ENCODE assay signal across 23 cellular contexts in the genomic region with DNA sequence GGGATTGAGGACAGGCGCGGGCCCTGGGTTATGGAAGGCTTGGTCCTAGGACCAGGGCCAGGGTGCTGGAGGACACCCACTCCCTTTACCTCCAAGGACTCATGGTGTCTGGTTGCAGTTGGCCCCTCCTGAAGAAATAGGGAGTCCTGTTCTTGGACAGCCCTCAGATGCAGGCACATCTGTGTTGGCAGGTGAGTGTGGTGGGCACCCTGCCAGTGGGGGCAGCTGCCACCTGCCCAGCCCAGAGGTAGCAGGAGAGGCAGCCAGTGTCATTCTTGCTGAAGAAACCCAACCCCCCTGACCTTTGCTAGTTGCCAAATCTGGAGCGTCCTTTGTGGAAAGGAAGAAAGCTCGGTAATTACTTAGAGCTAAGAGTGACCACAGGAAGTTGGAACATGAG. TPM values are rescaled to one million over a fixed set of nuclear protein-coding genes. Genes with fewer than 3 reads are reported as not detected.
DNase-seq lines count a peak whose midpoint lies in the region; ATAC-seq and TF ChIP-seq lines count a peak whose summit lies in the region.
"Had no signal": no experiment of that assay in that cellular context is flagged by ENCODE, and none has a peak within 500 bp of the region (broad histone marks: within the 10 kb centered on the region; RNA-seq: fewer than 3 reads in every experiment).

No MANE protein-coding gene starts in this region.

- TF ChIP-seq CTCF in WTC11 (IDR thresholded peaks at IDR 0.05) (no peak), gastrocnemius medialis (IDR thresholded peaks at IDR 0.05 in 4 of 5, conservative IDR thresholded peaks at IDR 0.05 in 1 of 5) (no peak)

- no peak for TF ChIP-seq POLR2A in gastrocnemius medialis (IDR thresholded peaks at IDR 0.05)

- no peaks in the 10 kb centered on the region for H3K9me3 ChIP-seq in gastrocnemius medialis

- H3K4me3 Mint-ChIP-seq in WTC11: no peak overlapping the region

- H3K27ac Mint-ChIP-seq in WTC11: peak overlapping the region; percentile 82; the same call in 1 of the 2 replicates

- H3K4me1 ChIP-seq in gastrocnemius medialis: peaks cover 0 to 3% of the 10 kb centered on the region in 2 donors

- peak; percentile 18 for DNase-seq in DMS 273 treated with DMSO at 0.1 percent for 48 hours (lab: John Stamatoyannopoulos, UW)
- DNase-seq in NCI-H1105 treated with DMSO at 0.1 percent for 48 hours (lab: John Stamatoyannopoulos, UW): peak; percentile 84
- DNase-seq in WTC11 (ENCODE audit: low spot score): no peak
- peak; percentile 5 to 66 for DNase-seq in gastrocnemius medialis
- DNase-seq in NCI-H1092 treated with DMSO at 0.1 percent for 48 hours (lab: John Stamatoyannopoulos, UW): no peak
- DNase-seq in activated gamma-delta T cell treated with Interleukin-2 at 50 U/mL for 16 hours: no peak
- DNase-seq: Calu3, GOT3, MM.1S, NCI-H1436, NCI-H187, NCI-H2107, NCI-H446 treated with DMSO at 0.1 percent for 48 hours, NCI-H526, NCI-H82, SHP77 treated with DMSO at 0.1 percent for 48 hours, SW 1271 had no signal

- CTCF ChIA-PET in WTC11 (lab: Charles Lee): no interaction called here

- intact Hi-C loops in gastrocnemius medialis (cut with DNase I; ENCODE audit: low total_unique reads): no loop called here

- POLR2A ChIA-PET in WTC11 (lab: Charles Lee): no interaction called here

- no peaks in the 10 kb centered on the region for H3K27me3 ChIP-seq in gastrocnemius medialis

- no peak overlapping the region for H3K4me3 ChIP-seq in gastrocnemius medialis

- no peaks in the 10 kb centered on the region for H3K36me3 ChIP-seq in gastrocnemius medialis

- in situ Hi-C loops in gastrocnemius medialis (cut with MboI; ENCODE audit: low sequenced_read_pairs in 4 of 4): no loop called here

- no peaks in the 10 kb centered on the region for H3K27me3 Mint-ChIP-seq in WTC11 (ENCODE audit: low read depth)
- H3K27me3 Mint-ChIP-seq: IgD-negative memory B cell had no signal

- H3K9me3 Mint-ChIP-seq in WTC11: no peaks in the 10 kb centered on the region

- H3K36me3 Mint-ChIP-seq in WTC11: peaks cover 57% of the 10 kb centered on the region
- H3K36me3 Mint-ChIP-seq: IgD-negative memory B cell had no signal

- H3K27ac ChIP-seq in gastrocnemius medialis: peak overlapping the region in 2 of 4 donors; percentile 15 to 41
- H3K27ac ChIP-seq: KMS-11 had no signal

- ATAC-seq in WTC11 (no peak), gastrocnemius medialis (peak in 1 of 2 donors; percentile 70), SK-N-SH treated with all-trans-retinoic acid at 6 μM for 48 hours (no peak)
- ATAC-seq: HCT116, Panc1 had no signal

- H3K4me1 Mint-ChIP-seq in WTC11: peaks cover 33% of the 10 kb centered on the region
- H3K4me1 Mint-ChIP-seq: IgD-negative memory B cell had no signal

TF ChIP-seq in WTC11, 78 proteins besides CTCF, POLR2A, EP300 and RAD21:
- TF ChIP-seq, protein P1, sequence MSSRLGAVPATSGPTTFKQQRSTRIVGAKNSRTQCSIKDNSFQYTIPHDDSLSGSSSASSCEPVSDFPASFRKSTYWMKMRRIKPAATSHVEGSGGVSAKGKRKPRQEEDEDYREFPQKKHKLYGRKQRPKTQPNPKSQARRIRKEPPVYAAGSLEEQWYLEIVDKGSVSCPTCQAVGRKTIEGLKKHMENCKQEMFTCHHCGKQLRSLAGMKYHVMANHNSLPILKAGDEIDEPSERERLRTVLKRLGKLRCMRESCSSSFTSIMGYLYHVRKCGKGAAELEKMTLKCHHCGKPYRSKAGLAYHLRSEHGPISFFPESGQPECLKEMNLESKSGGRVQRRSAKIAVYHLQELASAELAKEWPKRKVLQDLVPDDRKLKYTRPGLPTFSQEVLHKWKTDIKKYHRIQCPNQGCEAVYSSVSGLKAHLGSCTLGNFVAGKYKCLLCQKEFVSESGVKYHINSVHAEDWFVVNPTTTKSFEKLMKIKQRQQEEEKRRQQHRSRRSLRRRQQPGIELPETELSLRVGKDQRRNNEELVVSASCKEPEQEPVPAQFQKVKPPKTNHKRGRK (CRISPR knock-in tag; IDR thresholded peaks at IDR 0.05; ENCODE audit: borderline replicate concordance): no peak
- no peak for TF ChIP-seq CREM (CRISPR knock-in tag; IDR thresholded peaks at IDR 0.05)
- TF ChIP-seq, protein P2, sequence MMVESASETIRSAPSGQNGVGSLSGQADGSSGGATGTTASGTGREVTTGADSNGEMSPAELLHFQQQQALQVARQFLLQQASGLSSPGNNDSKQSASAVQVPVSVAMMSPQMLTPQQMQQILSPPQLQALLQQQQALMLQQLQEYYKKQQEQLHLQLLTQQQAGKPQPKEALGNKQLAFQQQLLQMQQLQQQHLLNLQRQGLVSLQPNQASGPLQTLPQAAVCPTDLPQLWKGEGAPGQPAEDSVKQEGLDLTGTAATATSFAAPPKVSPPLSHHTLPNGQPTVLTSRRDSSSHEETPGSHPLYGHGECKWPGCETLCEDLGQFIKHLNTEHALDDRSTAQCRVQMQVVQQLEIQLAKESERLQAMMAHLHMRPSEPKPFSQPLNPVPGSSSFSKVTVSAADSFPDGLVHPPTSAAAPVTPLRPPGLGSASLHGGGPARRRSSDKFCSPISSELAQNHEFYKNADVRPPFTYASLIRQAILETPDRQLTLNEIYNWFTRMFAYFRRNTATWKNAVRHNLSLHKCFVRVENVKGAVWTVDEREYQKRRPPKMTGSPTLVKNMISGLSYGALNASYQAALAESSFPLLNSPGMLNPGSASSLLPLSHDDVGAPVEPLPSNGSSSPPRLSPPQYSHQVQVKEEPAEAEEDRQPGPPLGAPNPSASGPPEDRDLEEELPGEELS (CRISPR knock-in tag; IDR thresholded peaks at IDR 0.05): no peak
- no peak for TF ChIP-seq JUN (CRISPR knock-in tag; IDR thresholded peaks at IDR 0.05)
- TF ChIP-seq SP1 (CRISPR knock-in tag; conservative IDR thresholded peaks at IDR 0.05): no peak

TF ChIP-seq in SK-N-SH treated with all-trans-retinoic acid at 6 μM for 48 hours, 23 proteins besides CTCF, POLR2A, EP300 and RAD21:
- no peak for TF ChIP-seq ZFP3 (CRISPR knock-in tag; IDR thresholded peaks at IDR 0.05)
- no peak for TF ChIP-seq ISL1 (CRISPR knock-in tag; IDR thresholded peaks at IDR 0.05)
- no peak for TF ChIP-seq ZNF70 (CRISPR knock-in tag; IDR thresholded peaks at IDR 0.05)
- TF ChIP-seq OSR1 (CRISPR knock-in tag; IDR thresholded peaks at IDR 0.05): no peak
- TF ChIP-seq CSDC2 (CRISPR knock-in tag; IDR thresholded peaks at IDR 0.05): no peak
- no peak for TF ChIP-seq ZNF8 (CRISPR knock-in tag; IDR thresholded peaks at IDR 0.05)
- TF ChIP-seq ZC3H10 (CRISPR knock-in tag; IDR thresholded peaks at IDR 0.05): no peak
- TF ChIP-seq, protein P3, sequence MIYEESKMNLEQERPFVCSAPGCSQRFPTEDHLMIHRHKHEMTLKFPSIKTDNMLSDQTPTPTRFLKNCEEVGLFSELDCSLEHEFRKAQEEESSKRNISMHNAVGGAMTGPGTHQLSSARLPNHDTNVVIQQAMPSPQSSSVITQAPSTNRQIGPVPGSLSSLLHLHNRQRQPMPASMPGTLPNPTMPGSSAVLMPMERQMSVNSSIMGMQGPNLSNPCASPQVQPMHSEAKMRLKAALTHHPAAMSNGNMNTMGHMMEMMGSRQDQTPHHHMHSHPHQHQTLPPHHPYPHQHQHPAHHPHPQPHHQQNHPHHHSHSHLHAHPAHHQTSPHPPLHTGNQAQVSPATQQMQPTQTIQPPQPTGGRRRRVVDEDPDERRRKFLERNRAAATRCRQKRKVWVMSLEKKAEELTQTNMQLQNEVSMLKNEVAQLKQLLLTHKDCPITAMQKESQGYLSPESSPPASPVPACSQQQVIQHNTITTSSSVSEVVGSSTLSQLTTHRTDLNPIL (CRISPR knock-in tag; IDR thresholded peaks at IDR 0.05; ENCODE audit: low read depth): no peak
- no peak for TF ChIP-seq ARNTL (CRISPR knock-in tag; IDR thresholded peaks at IDR 0.05; ENCODE audit: borderline replicate concordance, low read depth)
- no peak for TF ChIP-seq PPARA (CRISPR knock-in tag; IDR thresholded peaks at IDR 0.05; ENCODE audit: borderline replicate concordance)
- no peak for TF ChIP-seq RARB (CRISPR knock-in tag; IDR thresholded peaks at IDR 0.05)
- TF ChIP-seq SNAI2 (CRISPR knock-in tag; IDR thresholded peaks at IDR 0.05): no peak
- TF ChIP-seq TCF4 (CRISPR knock-in tag; IDR thresholded peaks at IDR 0.05; ENCODE audit: borderline replicate concordance): no peak
- no peak for TF ChIP-seq BACH2 (CRISPR knock-in tag; IDR thresholded peaks at IDR 0.05; ENCODE audit: borderline replicate concordance)
- no peak for TF ChIP-seq GLIS3 (CRISPR knock-in tag; IDR thresholded peaks at IDR 0.05)
- TF ChIP-seq, protein P4, sequence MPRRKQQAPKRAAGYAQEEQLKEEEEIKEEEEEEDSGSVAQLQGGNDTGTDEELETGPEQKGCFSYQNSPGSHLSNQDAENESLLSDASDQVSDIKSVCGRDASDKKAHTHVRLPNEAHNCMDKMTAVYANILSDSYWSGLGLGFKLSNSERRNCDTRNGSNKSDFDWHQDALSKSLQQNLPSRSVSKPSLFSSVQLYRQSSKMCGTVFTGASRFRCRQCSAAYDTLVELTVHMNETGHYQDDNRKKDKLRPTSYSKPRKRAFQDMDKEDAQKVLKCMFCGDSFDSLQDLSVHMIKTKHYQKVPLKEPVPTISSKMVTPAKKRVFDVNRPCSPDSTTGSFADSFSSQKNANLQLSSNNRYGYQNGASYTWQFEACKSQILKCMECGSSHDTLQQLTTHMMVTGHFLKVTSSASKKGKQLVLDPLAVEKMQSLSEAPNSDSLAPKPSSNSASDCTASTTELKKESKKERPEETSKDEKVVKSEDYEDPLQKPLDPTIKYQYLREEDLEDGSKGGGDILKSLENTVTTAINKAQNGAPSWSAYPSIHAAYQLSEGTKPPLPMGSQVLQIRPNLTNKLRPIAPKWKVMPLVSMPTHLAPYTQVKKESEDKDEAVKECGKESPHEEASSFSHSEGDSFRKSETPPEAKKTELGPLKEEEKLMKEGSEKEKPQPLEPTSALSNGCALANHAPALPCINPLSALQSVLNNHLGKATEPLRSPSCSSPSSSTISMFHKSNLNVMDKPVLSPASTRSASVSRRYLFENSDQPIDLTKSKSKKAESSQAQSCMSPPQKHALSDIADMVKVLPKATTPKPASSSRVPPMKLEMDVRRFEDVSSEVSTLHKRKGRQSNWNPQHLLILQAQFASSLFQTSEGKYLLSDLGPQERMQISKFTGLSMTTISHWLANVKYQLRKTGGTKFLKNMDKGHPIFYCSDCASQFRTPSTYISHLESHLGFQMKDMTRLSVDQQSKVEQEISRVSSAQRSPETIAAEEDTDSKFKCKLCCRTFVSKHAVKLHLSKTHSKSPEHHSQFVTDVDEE (CRISPR knock-in tag; IDR thresholded peaks at IDR 0.05): no peak
- no peak for TF ChIP-seq ZFP30 (CRISPR knock-in tag; IDR thresholded peaks at IDR 0.05)

RNA-seq across cellular contexts. Expression of a gene that starts 8.3 kb away (rescaled TPM):
- total RNA-seq in WTC11 (2021): 61.1 to 70.0 TPM (median 67.9 TPM) in 3 replicates
- 10 to 100 TPM in 3 of 4 donors, 1 to 10 TPM in 1; 1.9 to 13.0 (median 12.3) TPM for total RNA-seq in gastrocnemius medialis
- total RNA-seq: A172, Calu3 had no signal

Comparison
In these comparisons a context has a peak if more than half of its experiments do, and no peak if none do; other contexts are left out.
1. DNase-seq: peak in DMS 273 treated with DMSO at 0.1 percent for 48 hours (single experiment), NCI-H1105 treated with DMSO at 0.1 percent for 48 hours (single experiment) and gastrocnemius medialis (2 of 2); none in WTC11 (single experiment), NCI-H1092 treated with DMSO at 0.1 percent for 48 hours (single experiment) and activated gamma-delta T cell treated with Interleukin-2 at 50 U/mL for 16 hours (single experiment).